In genomic region chr15:75776075-75776443, GRCh38 we compare ENCODE assay signal across 1 cellular context.
TF ChIP-seq lines count a peak whose summit lies in the region.

No MANE protein-coding gene starts in this region.

TF ChIP-seq in H1, 55 proteins besides CTCF, POLR2A, EP300 and RAD21 (continued from another document):
- TF ChIP-seq RXRA (IDR thresholded peaks at IDR 0.05; ENCODE audit: insufficient read depth, low read depth, low read length) (no peak), SAP30 (IDR thresholded peaks at IDR 0.05; ENCODE audit: insufficient read depth, insufficient replicate concordance, low read length) (no peak), JUND (IDR thresholded peaks at IDR 0.05; ENCODE audit: low read length) (peak; percentile 78), KDM4A (IDR thresholded peaks at IDR 0.05; ENCODE audit: low read depth, low read length, severe bottlenecking) (no peak), MAFK (IDR thresholded peaks at IDR 0.05; ENCODE audit: low read depth, low read length) (0 out of 2 replicates have a peak, but pooled peaks have one; percentile 8), CHD1 (IDR thresholded peaks at IDR 0.05; ENCODE audit: low read depth, low read length) (no peak), NANOG (IDR thresholded peaks at IDR 0.05; ENCODE audit: insufficient read depth, low read depth, low read length, poor library complexity, severe bottlenecking) (no peak), TBP (IDR thresholded peaks at IDR 0.05; ENCODE audit: low read depth, low read length) (no peak), TEAD4 (IDR thresholded peaks at IDR 0.05; ENCODE audit: low read depth, low read length) (0 out of 2 replicates have a peak, but pooled peaks have one; percentile 12), TAF7 (optimal IDR thresholded peaks at IDR 0.05; ENCODE audit: borderline replicate concordance, low read depth, low read length) (no peak), GABPA (IDR thresholded peaks at IDR 0.05; ENCODE audit: borderline replicate concordance, insufficient read depth, low read length) (no peak), TCF12 (IDR thresholded peaks at IDR 0.05; ENCODE audit: low read depth, low read length) (no peak), PHF8 (conservative IDR thresholded peaks at IDR 0.05; ENCODE audit: low read depth, low read length) (no peak), BCL11A (IDR thresholded peaks at IDR 0.05; ENCODE audit: low read depth in 2 of 2, low read length in 2 of 2) (no peak), ATF2 (IDR thresholded peaks at IDR 0.05; ENCODE audit: low read length) (no peak), GTF2F1 (IDR thresholded peaks at IDR 0.05; ENCODE audit: borderline replicate concordance, low read depth, low read length) (no peak), ATF3 (IDR thresholded peaks at IDR 0.05; ENCODE audit: insufficient read depth, low read depth, low read length) (no peak), POU5F1 (IDR thresholded peaks at IDR 0.05; ENCODE audit: low read depth, low read length) (no peak), SP1 (IDR thresholded peaks at IDR 0.05; ENCODE audit: low read depth, low read length) (no peak), TAF1 (IDR thresholded peaks at IDR 0.05; ENCODE audit: low read depth, low read length) (no peak), KDM1A (IDR thresholded peaks at IDR 0.05; ENCODE audit: borderline replicate concordance, low read length) (no peak), EZH2 (IDR thresholded peaks at IDR 0.05; ENCODE audit: low read depth, low read length, severe bottlenecking) (no peak), CHD7 (IDR thresholded peaks at IDR 0.05; ENCODE audit: insufficient replicate concordance, low read length) (no peak), SIX5 (IDR thresholded peaks at IDR 0.05; ENCODE audit: low read depth, low read length) (no peak), BACH1 (IDR thresholded peaks at IDR 0.05; ENCODE audit: low read length) (peak; percentile 50; the same call in 1 of the 2 replicates), USF2 (IDR thresholded peaks at IDR 0.05; ENCODE audit: low read length) (no peak), SP2 (IDR thresholded peaks at IDR 0.05; ENCODE audit: low read length) (no peak), E2F6 (IDR thresholded peaks at IDR 0.05) (no peak), JUN (IDR thresholded peaks at IDR 0.05; ENCODE audit: low read depth, low read length) (0 out of 2 replicates have a peak, but pooled peaks have one; percentile 4), YY1 (IDR thresholded peaks at IDR 0.05; ENCODE audit: low read depth, low read length) (no peak), CBX5 (IDR thresholded peaks at IDR 0.05; ENCODE audit: low read depth, low read length) (no peak), CBX8 (IDR thresholded peaks at IDR 0.05; ENCODE audit: borderline replicate concordance, low read depth, low read length) (no peak), EGR1 (IDR thresholded peaks at IDR 0.05; ENCODE audit: borderline replicate concordance, low read depth, low read length) (no peak), RFX5 (IDR thresholded peaks at IDR 0.05; ENCODE audit: borderline replicate concordance, low read depth, low read length) (no peak), SUZ12 (IDR thresholded peaks at IDR 0.05; ENCODE audit: low read length) (no peak), CTBP2 (IDR thresholded peaks at IDR 0.05; ENCODE audit: borderline replicate concordance, insufficient read depth, insufficient read length, low read length) (no peak), CEBPB (IDR thresholded peaks at IDR 0.05; ENCODE audit: low read depth, low read length) (no peak), SP4 (IDR thresholded peaks at IDR 0.05; ENCODE audit: low read length) (no peak), SIN3A (conservative IDR thresholded peaks at IDR 0.05 in 1 of 2, IDR thresholded peaks at IDR 0.05 in 1 of 2; ENCODE audit: low read depth in 1 of 2, low read length in 2 of 2) (no peak), CREB1 (IDR thresholded peaks at IDR 0.05) (peak; percentile 46; the same call in 1 of the 2 replicates), ASH2L (IDR thresholded peaks at IDR 0.05; ENCODE audit: low read length) (no peak), RBBP5 (IDR thresholded peaks at IDR 0.05; ENCODE audit: borderline replicate concordance, low read depth, low read length) (no peak), RNF2 (IDR thresholded peaks at IDR 0.05; ENCODE audit: borderline replicate concordance, low read depth, low read length, missing control alignments, poor library complexity, severe bottlenecking) (no peak)
